ENCODE assay signal across 8 cellular contexts in genomic region chr7:92834661-92835139, GRCh38. TPM values are rescaled to one million over a fixed set of nuclear protein-coding genes. Genes with fewer than 3 reads are reported as not detected.
DNase-seq lines count a peak whose midpoint lies in the region; ATAC-seq, FAIRE-seq and TF ChIP-seq lines count a peak whose summit lies in the region.

No MANE protein-coding gene starts in this region.

- FAIRE-seq in bronchial epithelial cell (lab: Jason Lieb, UNC) = no peak

- H3K4me1 ChIP-seq in OCI-LY3 (ENCODE audit: low read length) = peaks cover 27% of the 10 kb centered on the region
- peaks cover 35% of the 10 kb centered on the region for H3K4me1 ChIP-seq in suprapubic skin

- H3K27me3 ChIP-seq in OCI-LY3 (ENCODE audit: low read depth, low read length) (peaks cover 18% of the 10 kb centered on the region), bronchial epithelial cell (ENCODE audit: control insufficient read depth, insufficient read depth, low read length) (no peaks in the 10 kb centered on the region), suprapubic skin (no peaks in the 10 kb centered on the region)

- H3K4me3 ChIP-seq in OCI-LY3 (ENCODE audit: low read length) (peak overlapping the region; percentile 78), bronchial epithelial cell (ENCODE audit: low read depth, low read length) (peak overlapping the region; percentile 59), suprapubic skin (peak overlapping the region; percentile 83)

- WGBS in suprapubic skin = 0% methylated on average over 7 of the region's 35 CpGs

- DNase-seq in GM13976 (ENCODE audit: low spot score) = peak; percentile 40
- DNase-seq in bronchial epithelial cell (ENCODE audit: low read depth) = no peak
- DNase-seq in left lobe of liver (ENCODE audit: low spot score) = peak; percentile 55
- peak; percentile 73 to 81 for DNase-seq in suprapubic skin (ENCODE audit: low spot score in 2 of 2)
- no peak for DNase-seq in H4 (ENCODE audit: low spot score)

- no peak for TF ChIP-seq EP300 in suprapubic skin (IDR thresholded peaks at IDR 0.05)

- H3K27ac ChIP-seq in OCI-LY3 (ENCODE audit: low read length) (peak overlapping the region; percentile 85), suprapubic skin (peak overlapping the region; percentile 88)

- peaks cover 64% of the 10 kb centered on the region for H3K79me2 ChIP-seq in OCI-LY3 (ENCODE audit: low read length)

- TF ChIP-seq CTCF in GM13976 (IDR thresholded peaks at IDR 0.05; ENCODE audit: borderline replicate concordance, control extremely low read depth, extremely low read depth, insufficient read depth, missing control alignments) (no peak), OCI-LY3 (IDR thresholded peaks at IDR 0.05; ENCODE audit: low read depth, low read length) (no peak), bronchial epithelial cell (IDR thresholded peaks at IDR 0.05; ENCODE audit: insufficient read depth, low read length, severe bottlenecking) (no peak), suprapubic skin (IDR thresholded peaks at IDR 0.05) (no peak)

- H3K9me3 ChIP-seq in OCI-LY3 (ENCODE audit: insufficient read depth, low read length) (no peaks in the 10 kb centered on the region), suprapubic skin (no peaks in the 10 kb centered on the region)

- peak overlapping the region; percentile 95 for H3K4me2 ChIP-seq in OCI-LY3 (ENCODE audit: low read length)

- in situ Hi-C loops in GM13976 (cut with MboI; ENCODE audit: low sequenced_read_pairs, unreplicated experiment) = loop anchor here (5.0 kb wide), 1 partner anchor 218 kb away; no protein-coding TSS in a partner anchor

- H3K9ac ChIP-seq in OCI-LY3 (ENCODE audit: low read length) = peak overlapping the region; percentile 92

- H4K20me1 ChIP-seq in OCI-LY3 (ENCODE audit: insufficient read depth, low read length) = peaks cover 31% of the 10 kb centered on the region

- H2AFZ ChIP-seq in OCI-LY3 (ENCODE audit: low read depth, low read length) = 0 out of 2 replicates have a peak overlapping the region, but pooled peaks have one; percentile 32

- H3K36me3 ChIP-seq in OCI-LY3 (replicated peaks; ENCODE audit: low read depth, low read length) (peaks cover 31% of the 10 kb centered on the region), bronchial epithelial cell (ENCODE audit: control insufficient read depth, insufficient read depth, low read length) (no peaks in the 10 kb centered on the region), suprapubic skin (no peaks in the 10 kb centered on the region)

- ATAC-seq in left lobe of liver (peak; percentile 2), GM21737 (IDR thresholded peaks at IDR 0.05; ENCODE audit: unreplicated experiment) (no peak), HG02870 (IDR thresholded peaks at IDR 0.05; ENCODE audit: unreplicated experiment) (no peak)

- TF ChIP-seq POLR2A in suprapubic skin (IDR thresholded peaks at IDR 0.05) = no peak

RNA-seq across cellular contexts. Expression of gene CDK6, which starts 1.7 kb away (rescaled TPM):
- total RNA-seq in bronchial epithelial cell (52.9 and 68.0 TPM in 2 replicates), left lobe of liver (15.3 TPM), suprapubic skin (10 to 100 TPM; 58.1 to 79.1 (median 68.3) TPM)
- 49.2 and 59.7 TPM in 2 replicates for total RNA-seq in H4 (2014; rRNA removed; shearing (Covaris generic))

Comparison
In these comparisons a context has a peak if more than half of its experiments do, and no peak if none do; other contexts are left out.
1. DNase-seq: peak in GM13976 (single experiment), left lobe of liver (single experiment) and suprapubic skin (2 of 2); none in bronchial epithelial cell (single experiment) and H4 (single experiment).
2. Peak in every context shown above with its lines, with median percentiles within 50 percentile points of each other: H3K4me3 ChIP-seq.